17 cellular contexts compared by ENCODE assay signal in genomic region chr22:33842006-33842354, GRCh38.
A peak's percentile ranks its signal among the peaks of the same experiment; 100 is the strongest.
DNase-seq lines count a peak whose midpoint lies in the region; ATAC-seq and TF ChIP-seq lines count a peak whose summit lies in the region.
"Had no signal": no experiment of that assay in that cellular context is flagged by ENCODE, and none has a peak within 500 bp of the region (broad histone marks: within the 10 kb centered on the region; RNA-seq: fewer than 3 reads in every experiment).

No MANE protein-coding gene starts in this region.

- H3K4me1 ChIP-seq in BLaER1 treated with 17β-estradiol and CSF1 and Interleukin-3, amounts not matched to agents 10 nM and 100 nM, result peaks cover 20 to 47% (median 34%) of the 10 kb centered on the region in 10 experiments
- H3K4me1 ChIP-seq: parathyroid adenoma had no signal

- H3K27ac Mint-ChIP-seq in activated B cell treated with CpG ODN at 0.5 μM for 24 hours, result peak overlapping the region; percentile 36
- H3K27ac Mint-ChIP-seq in mesothelial cell of epicardium, result no peak overlapping the region
- H3K27ac Mint-ChIP-seq: activated naive CD8-positive, alpha-beta T cell treated with anti-CD3 and anti-CD28 coated beads, Interleukin-2, amount 10 ng/mL, durations not matched to agents 7 days and 5 days; stimulated activated naive CD8-positive, alpha-beta T cell treated with anti-CD3 and anti-CD28 coated beads, Interleukin-15, Interleukin-2, amounts not matched to agents 100 ng/mL and 50 ng/mL, for 24 hours had no signal

- H3K4me3 Mint-ChIP-seq in activated B cell treated with CpG ODN at 0.5 μM for 24 hours (peak overlapping the region; percentile 65), mesothelial cell of epicardium (no peak overlapping the region)
- H3K4me3 Mint-ChIP-seq: activated naive CD8-positive, alpha-beta T cell treated with anti-CD3 and anti-CD28 coated beads, Interleukin-2, amount 10 ng/mL, durations not matched to agents 7 days and 5 days; stimulated activated naive CD8-positive, alpha-beta T cell treated with anti-CD3 and anti-CD28 coated beads, Interleukin-15, Interleukin-2, amounts not matched to agents 100 ng/mL and 50 ng/mL, for 24 hours had no signal

- POLR2A ChIA-PET in activated B cell treated with CpG ODN at 0.5 μM for 24 hours (lab: Charles Lee), result interaction anchor here (1.0 to 1.1 kb wide), 2 partner anchors 12 to 55 kb away, joined by 3 to 4 read pairs; no protein-coding TSS in a partner anchor

- CTCF ChIA-PET in activated B cell treated with CpG ODN at 0.5 μM for 24 hours (lab: Charles Lee), result no interaction called here

- H3K27ac ChIP-seq in BLaER1 treated with 17β-estradiol and CSF1 and Interleukin-3, amounts not matched to agents 10 nM and 100 nM, result peak overlapping the region in 7 of 11 experiments; percentile 1 to 51 (median 27); a peak in 11 of 22 replicates
- H3K27ac ChIP-seq: parathyroid adenoma had no signal

- peaks cover 4 to 73% (median 55%) of the 10 kb centered on the region in 11 experiments; a peak in 15 of 22 replicates for H4K20me1 ChIP-seq in BLaER1 treated with 17β-estradiol and CSF1 and Interleukin-3, amounts not matched to agents 10 nM and 100 nM

- peak overlapping the region; percentile 13 to 72 (median 25); a peak in 13 of 22 replicates for H3K9ac ChIP-seq in BLaER1 treated with 17β-estradiol and CSF1 and Interleukin-3, amounts not matched to agents 10 nM and 100 nM
- H3K9ac ChIP-seq: parathyroid adenoma had no signal

- H3K27me3 Mint-ChIP-seq in activated B cell treated with CpG ODN at 0.5 μM for 24 hours, result no peaks in the 10 kb centered on the region
- H3K27me3 Mint-ChIP-seq in mesothelial cell of epicardium (ENCODE audit: low read depth), result no peaks in the 10 kb centered on the region
- H3K27me3 Mint-ChIP-seq: activated naive CD8-positive, alpha-beta T cell treated with anti-CD3 and anti-CD28 coated beads, Interleukin-2, amount 10 ng/mL, durations not matched to agents 7 days and 5 days; stimulated activated naive CD8-positive, alpha-beta T cell treated with anti-CD3 and anti-CD28 coated beads, Interleukin-15, Interleukin-2, amounts not matched to agents 100 ng/mL and 50 ng/mL, for 24 hours had no signal

- peak overlapping the region; percentile 65 to 91 (median 78) for H3K4me2 ChIP-seq in BLaER1 treated with 17β-estradiol and CSF1 and Interleukin-3, amounts not matched to agents 10 nM and 100 nM

- peak overlapping the region in 8 of 10 experiments; percentile 2 to 45 (median 28); a peak in 11 of 20 replicates for H3K4me3 ChIP-seq in BLaER1 treated with 17β-estradiol and CSF1 and Interleukin-3, amounts not matched to agents 10 nM and 100 nM

- H3K36me3 ChIP-seq in BLaER1 treated with 17β-estradiol and CSF1 and Interleukin-3, amounts not matched to agents 10 nM and 100 nM, result peaks cover 0 to 16% (median 3%) of the 10 kb centered on the region in 11 experiments; a peak in 9 of 22 replicates

- H3K36me3 Mint-ChIP-seq in activated B cell treated with CpG ODN at 0.5 μM for 24 hours (ENCODE audit: low read depth) (peaks cover 5% of the 10 kb centered on the region), mesothelial cell of epicardium (no peaks in the 10 kb centered on the region)
- H3K36me3 Mint-ChIP-seq: activated naive CD8-positive, alpha-beta T cell treated with anti-CD3 and anti-CD28 coated beads, Interleukin-2, amount 10 ng/mL, durations not matched to agents 7 days and 5 days had no signal

- H3K4me1 Mint-ChIP-seq in activated B cell treated with CpG ODN at 0.5 μM for 24 hours, result peaks cover 40% of the 10 kb centered on the region
- peaks cover 24% of the 10 kb centered on the region for H3K4me1 Mint-ChIP-seq in mesothelial cell of epicardium
- H3K4me1 Mint-ChIP-seq: activated naive CD8-positive, alpha-beta T cell treated with anti-CD3 and anti-CD28 coated beads, Interleukin-2, amount 10 ng/mL, durations not matched to agents 7 days and 5 days had no signal

- peaks cover 5 to 22% (median 15%) of the 10 kb centered on the region in 11 experiments for H3K9me3 ChIP-seq in BLaER1 treated with 17β-estradiol and CSF1 and Interleukin-3, amounts not matched to agents 10 nM and 100 nM (replicated peaks in 1 of 11)

- intact Hi-C loops in activated B cell treated with CpG ODN at 0.5 μM for 24 hours (cut with micrococcal nuclease) (loop anchor here (1.0 kb wide), 1 partner anchor 11 kb away; no protein-coding TSS in a partner anchor), left colon (cut with DNase I, micrococcal nuclease) (no loop called here)

- H3K27me3 ChIP-seq in BLaER1 treated with 17β-estradiol and CSF1 and Interleukin-3, amounts not matched to agents 10 nM and 100 nM, result no peaks in the 10 kb centered on the region

- ATAC-seq in GM19463 (IDR thresholded peaks at IDR 0.05; ENCODE audit: unreplicated experiment) (peak; percentile 56), HG03066 (IDR thresholded peaks at IDR 0.05; ENCODE audit: low read depth, unreplicated experiment) (peak; percentile 58), activated B cell treated with CpG ODN at 0.5 μM for 24 hours (ENCODE audit: low read depth) (peak; percentile 54), GM21447 (IDR thresholded peaks at IDR 0.05; ENCODE audit: unreplicated experiment) (no peak), left colon (no peak)

- H3K9me3 Mint-ChIP-seq in activated B cell treated with CpG ODN at 0.5 μM for 24 hours (peaks cover 5% of the 10 kb centered on the region), mesothelial cell of epicardium (peaks cover 19% of the 10 kb centered on the region)

- DNase-seq in activated B cell treated with CpG ODN at 0.5 μM for 24 hours (no peak), NCI-H748 (lab: John Stamatoyannopoulos, UW; ENCODE audit: unreplicated experiment) (no peak), left colon (no peak), mesothelial cell of epicardium (ENCODE audit: low spot score in 2 of 2, unreplicated experiment in 2 of 2) (no peak)
- DNase-seq: activated naive CD8-positive, alpha-beta T cell treated with anti-CD3 and anti-CD28 coated beads, Interleukin-2, amount 10 ng/mL, durations not matched to agents 7 days and 5 days; activated T-cell treated with anti-CD3 and anti-CD28 coated beads, Interleukin-2, amount 50 U/mL, for 48 hours; cerebellar nuclear complex; GF-D8; glutamatergic neuron; islet precursor cell; NCI-H526 treated with DMSO at 0.1 percent for 48 hours had no signal

- TF ChIP-seq CTCF in activated B cell treated with CpG ODN at 0.5 μM for 24 hours (IDR thresholded peaks at IDR 0.05) (no peak), mesothelial cell of epicardium (IDR thresholded peaks at IDR 0.05; ENCODE audit: unreplicated experiment) (no peak)

Comparison
In these comparisons a context has a peak if more than half of its experiments do, and no peak if none do; other contexts are left out.
1. ATAC-seq: peak in GM19463 (single experiment), HG03066 (single experiment) and activated B cell treated with CpG ODN at 0.5 μM for 24 hours (single experiment); none in GM21447 (single experiment) and left colon (single experiment).